32 cellular contexts compared by ENCODE assay signal in genomic region chr10:71316786-71317160, GRCh38. TPM values are rescaled to one million over a fixed set of nuclear protein-coding genes. Genes with fewer than 3 reads are reported as not detected.
A peak's percentile ranks its signal among the peaks of the same experiment; 100 is the strongest.
DNase-seq lines count a peak whose midpoint lies in the region; ATAC-seq and TF ChIP-seq lines count a peak whose summit lies in the region.
"Had no signal": no experiment of that assay in that cellular context is flagged by ENCODE, and none has a peak within 500 bp of the region (broad histone marks: within the 10 kb centered on the region; RNA-seq: fewer than 3 reads in every experiment).

No MANE protein-coding gene starts in this region.

- H3K4ac ChIP-seq in neuronal stem cell (ENCODE audit: low read length), result no peak overlapping the region
- H3K4ac ChIP-seq in mesendoderm (ENCODE audit: low read depth, low read length), result no peak overlapping the region

- H3F3A ChIP-seq in Loucy (ENCODE audit: low read depth), result peaks cover 9% of the 10 kb centered on the region; the same call in 1 of the 2 replicates

- no peak overlapping the region for H3K23ac ChIP-seq in neuronal stem cell (ENCODE audit: low read depth, low read length, poor library complexity)
- no peak overlapping the region for H3K23ac ChIP-seq in mesendoderm (ENCODE audit: low read length)

- H2AK5ac ChIP-seq in neuronal stem cell (ENCODE audit: low read depth, low read length) (no peak overlapping the region), mesendoderm (ENCODE audit: low read length) (no peak overlapping the region)

- H3K27me3 Mint-ChIP-seq in activated CD4-positive, alpha-beta T cell treated with anti-CD3 and anti-CD28 coated beads for 36 hours, result peaks cover 3% of the 10 kb centered on the region
- peaks cover 22% of the 10 kb centered on the region for H3K27me3 Mint-ChIP-seq in brain

- H2BK5ac ChIP-seq in neuronal stem cell (ENCODE audit: low read length), result no peak overlapping the region
- H2BK5ac ChIP-seq in mesendoderm (ENCODE audit: low read length), result no peak overlapping the region

- H3K4me3 Mint-ChIP-seq in activated CD4-positive, alpha-beta T cell treated with anti-CD3 and anti-CD28 coated beads for 36 hours, result no peak overlapping the region
- H3K4me3 Mint-ChIP-seq in brain, result peak overlapping the region in 3 of 5 experiments; percentile 12 to 19 (median 18)
- H3K4me3 Mint-ChIP-seq: activated B cell treated with CpG ODN at 0.5 μM for 24 hours; activated CD4-positive, alpha-beta memory T cell treated with anti-CD3 and anti-CD28 coated beads, Interleukin-2, amount 10 ng/mL, durations not matched to agents 7 days and 5 days had no signal

- H2BK15ac ChIP-seq in neuronal stem cell (ENCODE audit: low read length) (no peak overlapping the region), mesendoderm (replicated peaks; ENCODE audit: low read depth) (no peak overlapping the region)

- no peak overlapping the region for H4K5ac ChIP-seq in mesendoderm (ENCODE audit: low read length)

- POLR2A ChIA-PET in activated CD4-positive, alpha-beta T cell treated with anti-CD3 and anti-CD28 coated beads for 36 hours (lab: Charles Lee), result no interaction called here

- ATAC-seq in activated CD4-positive, alpha-beta T cell treated with anti-CD3 and anti-CD28 coated beads for 36 hours, result no peak
- ATAC-seq: body of pancreas; K562; left ventricle myocardium superior; naive thymus-derived CD4-positive, alpha-beta T cell; PC-3 had no signal

- H3K9me2 ChIP-seq in Loucy (replicated peaks; ENCODE audit: low read depth, low read length), result no peaks in the 10 kb centered on the region

- H3K14ac ChIP-seq in neuronal stem cell (ENCODE audit: low read length), result no peak overlapping the region

- no peak overlapping the region for H3K18ac ChIP-seq in neuronal stem cell (ENCODE audit: low read length)
- no peak overlapping the region for H3K18ac ChIP-seq in mesendoderm (ENCODE audit: low read length)

- no peak overlapping the region for H3K4me3 ChIP-seq in Loucy (ENCODE audit: low read length, poor library complexity, severe bottlenecking)
- no peak overlapping the region for H3K4me3 ChIP-seq in neuronal stem cell (ENCODE audit: low read length in 2 of 2)
- no peak overlapping the region for H3K4me3 ChIP-seq in mesendoderm (ENCODE audit: low read length)
- H3K4me3 ChIP-seq: body of pancreas, K562, ovary had no signal

- H3K27ac ChIP-seq in neuronal stem cell (replicated peaks; ENCODE audit: low read length) (no peak overlapping the region), mesendoderm (ENCODE audit: low read depth, low read length) (no peak overlapping the region)
- H3K27ac ChIP-seq: body of pancreas, epithelial cell of prostate had no signal

- H2BK12ac ChIP-seq in neuronal stem cell (ENCODE audit: low read length), result no peak overlapping the region

- peak overlapping the region; percentile 48 for H3K9ac ChIP-seq in Loucy (ENCODE audit: low read depth, low read length, poor library complexity, severe bottlenecking)
- no peak overlapping the region for H3K9ac ChIP-seq in neuronal stem cell (ENCODE audit: low read depth, low read length, poor library complexity)
- H3K9ac ChIP-seq in mesendoderm (ENCODE audit: low read length), result no peak overlapping the region

- no peaks in the 10 kb centered on the region for H4K20me1 ChIP-seq in Loucy (ENCODE audit: insufficient read depth, low read length, poor library complexity, severe bottlenecking)

- H3K79me1 ChIP-seq in neuronal stem cell (ENCODE audit: low read depth, low read length) (peaks cover 2% of the 10 kb centered on the region), mesendoderm (ENCODE audit: low read length) (no peaks in the 10 kb centered on the region)

- no peak for DNase-seq in activated CD4-positive, alpha-beta T cell treated with anti-CD3 and anti-CD28 coated beads for 36 hours
- DNase-seq in activated CD4-positive, alpha-beta T cell treated with anti-CD3 and anti-CD28 coated beads, Interleukin-2, amount 50 U/mL, for 4 hours, result no peak
- no peak for DNase-seq in neuronal stem cell (ENCODE audit: low spot score)
- DNase-seq in NCI-H1930 (lab: John Stamatoyannopoulos, UW), result no peak
- no peak for DNase-seq in HuH-7.5 (ENCODE audit: low spot score)
- no peak for DNase-seq in mesendoderm
- DNase-seq: activated B cell treated with CpG ODN at 0.5 μM for 24 hours; activated CD4-positive, alpha-beta memory T cell treated with anti-CD3 and anti-CD28 coated beads, Interleukin-2, amount 10 ng/mL, durations not matched to agents 7 days and 5 days; activated effector memory CD4-positive, alpha-beta T cell treated with anti-CD3 and anti-CD28 coated beads, Interleukin-2, amount 50 U/mL, for 16 hours; body of pancreas; CD8-positive, alpha-beta memory T cell; effector CD4-positive, alpha-beta T cell; H7; islet precursor cell; left ventricle myocardium superior; midbrain; naive thymus-derived CD4-positive, alpha-beta T cell; NCI-H1436; NCI-H2171 treated with DMSO at 0.1 percent for 48 hours; NCI-H524 treated with DMSO at 0.1 percent for 48 hours; ovary; PC-3; retina; Right ventricle myocardium superior; small intestine; stimulated activated CD8-positive, alpha-beta memory T cell treated with anti-CD3 and anti-CD28 coated beads, Interleukin-4, amount 100 ng/mL, for 48 hours; T-helper 9 cell; trophoblast cell had no signal

- H3K27ac Mint-ChIP-seq in activated CD4-positive, alpha-beta T cell treated with anti-CD3 and anti-CD28 coated beads for 36 hours, result peak overlapping the region; percentile 26
- H3K27ac Mint-ChIP-seq in brain, result peak overlapping the region; percentile 43 to 94 (median 66)
- H3K27ac Mint-ChIP-seq: activated B cell treated with CpG ODN at 0.5 μM for 24 hours; activated CD4-positive, alpha-beta memory T cell treated with anti-CD3 and anti-CD28 coated beads, Interleukin-2, amount 10 ng/mL, durations not matched to agents 7 days and 5 days had no signal

- no peak overlapping the region for H4K8ac ChIP-seq in neuronal stem cell (ENCODE audit: low read depth, low read length)
- H4K8ac ChIP-seq in mesendoderm (ENCODE audit: low read depth, low read length), result no peak overlapping the region

- H3K79me2 ChIP-seq in Loucy (ENCODE audit: insufficient read depth, low read length) (peaks cover 25% of the 10 kb centered on the region), mesendoderm (ENCODE audit: control insufficient read depth, insufficient read depth, low read length) (no peaks in the 10 kb centered on the region)

- H3K9me3 ChIP-seq in Loucy (ENCODE audit: insufficient read depth, low read depth, low read length) (no peaks in the 10 kb centered on the region), neuronal stem cell (replicated peaks in 1 of 2; ENCODE audit: control insufficient read depth in 2 of 2, insufficient read depth in 1 of 2, low read depth in 1 of 2, low read length in 2 of 2) (no peaks in the 10 kb centered on the region)
- H3K9me3 ChIP-seq: body of pancreas, ovary had no signal

- no peaks in the 10 kb centered on the region for H3K9me3 Mint-ChIP-seq in activated CD4-positive, alpha-beta T cell treated with anti-CD3 and anti-CD28 coated beads for 36 hours (ENCODE audit: low read depth)
- H3K9me3 Mint-ChIP-seq in brain, result peaks cover 0 to 10% (median 0%) of the 10 kb centered on the region in 5 experiments
- H3K9me3 Mint-ChIP-seq: activated B cell treated with CpG ODN at 0.5 μM for 24 hours; activated CD4-positive, alpha-beta memory T cell treated with anti-CD3 and anti-CD28 coated beads, Interleukin-2, amount 10 ng/mL, durations not matched to agents 7 days and 5 days; CD8-positive, alpha-beta memory T cell; naive thymus-derived CD4-positive, alpha-beta T cell had no signal

- CTCF ChIA-PET in activated CD4-positive, alpha-beta T cell treated with anti-CD3 and anti-CD28 coated beads for 36 hours (lab: Charles Lee), result interaction anchor here (1.0 to 1.7 kb wide), 5 partner anchors 31 to 389 kb away, joined by 3 to 6 read pairs (median 3); no protein-coding TSS in a partner anchor

- H3K56ac ChIP-seq in mesendoderm (ENCODE audit: low read length), result no peak overlapping the region

- peak overlapping the region; percentile 93 for H2AFZ ChIP-seq in Loucy (ENCODE audit: low read length)
- peak overlapping the region; percentile 32 for H2AFZ ChIP-seq in neuronal stem cell (ENCODE audit: low read length)

- H3K27me3 ChIP-seq in Loucy (ENCODE audit: insufficient read depth, low read length, poor library complexity, severe bottlenecking) (no peaks in the 10 kb centered on the region), neuronal stem cell (ENCODE audit: control insufficient read depth in 3 of 3, insufficient read depth in 3 of 3, low read depth in 1 of 3, low read length in 3 of 3) (peaks cover 0 to 22% (median 0%) of the 10 kb centered on the region in 3 experiments), mesendoderm (ENCODE audit: insufficient read depth, low read length, poor library complexity) (no peaks in the 10 kb centered on the region)
- H3K27me3 ChIP-seq: body of pancreas, ovary had no signal

- no peak overlapping the region for H2BK120ac ChIP-seq in neuronal stem cell (ENCODE audit: low read depth, low read length)
- no peak overlapping the region for H2BK120ac ChIP-seq in mesendoderm (ENCODE audit: low read depth, low read length)

- H3K4me2 ChIP-seq in Loucy (ENCODE audit: low read depth, low read length, poor library complexity, severe bottlenecking), result no peak overlapping the region
- H3K4me2 ChIP-seq in neuronal stem cell (ENCODE audit: insufficient read depth, low read length, poor library complexity, severe bottlenecking), result no peak overlapping the region
- no peak overlapping the region for H3K4me2 ChIP-seq in mesendoderm (ENCODE audit: low read length)

- peaks cover 26% of the 10 kb centered on the region for H3K4me1 Mint-ChIP-seq in activated CD4-positive, alpha-beta T cell treated with anti-CD3 and anti-CD28 coated beads for 36 hours
- H3K4me1 Mint-ChIP-seq in brain, result peaks cover 75% of the 10 kb centered on the region

- TF ChIP-seq CTCF in Loucy (conservative IDR thresholded peaks at IDR 0.05; ENCODE audit: low read length), result no peak
- no peak for TF ChIP-seq CTCF in brain (conservative IDR thresholded peaks at IDR 0.05)

- no peaks in the 10 kb centered on the region for H3K36me3 Mint-ChIP-seq in activated CD4-positive, alpha-beta T cell treated with anti-CD3 and anti-CD28 coated beads for 36 hours (ENCODE audit: low read depth)
- H3K36me3 Mint-ChIP-seq in brain, result no peaks in the 10 kb centered on the region
- H3K36me3 Mint-ChIP-seq: naive thymus-derived CD4-positive, alpha-beta T cell had no signal

- H3K36me3 ChIP-seq in Loucy (ENCODE audit: insufficient read depth, low read length) (no peaks in the 10 kb centered on the region), neuronal stem cell (replicated peaks in 1 of 2; ENCODE audit: control insufficient read depth in 2 of 2, insufficient read depth in 2 of 2, low read length in 2 of 2) (no peaks in the 10 kb centered on the region), mesendoderm (ENCODE audit: control insufficient read depth, insufficient read depth, low read length) (no peaks in the 10 kb centered on the region)
- H3K36me3 ChIP-seq: ovary had no signal

- WGBS in neuronal stem cell (ENCODE audit: extremely low coverage in 2 of 2, insufficient read length in 2 of 2, insufficient replicate concordance in 1 of 2), 2 donors, result no CpG with 5 or more reads among the region's 6 CpGs
- no CpG with 5 or more reads among the region's 6 CpGs for WGBS in mesendoderm (ENCODE audit: extremely low coverage, insufficient coverage, low lambda C conversion rate)

- H3K4me1 ChIP-seq in Loucy (ENCODE audit: insufficient read depth, low read length, poor library complexity, severe bottlenecking) (peaks cover 33% of the 10 kb centered on the region), neuronal stem cell (ENCODE audit: control insufficient read depth in 2 of 2, insufficient read depth in 1 of 2, low read depth in 1 of 2, low read length in 2 of 2) (peaks cover 5 to 9% of the 10 kb centered on the region in 2 donors), mesendoderm (ENCODE audit: control insufficient read depth, low read depth, low read length) (peaks cover 2% of the 10 kb centered on the region)

- H4K91ac ChIP-seq in neuronal stem cell (ENCODE audit: low read depth, low read length, poor library complexity), result no peak overlapping the region

- intact Hi-C loops in activated CD4-positive, alpha-beta T cell treated with anti-CD3 and anti-CD28 coated beads for 36 hours (cut with DNase I, micrococcal nuclease), result loop anchor here (5.0 to 10.0 kb wide), 4 partner anchors 171 to 1021 kb away; no protein-coding TSS in a partner anchor

RNA-seq across cellular contexts. Expression of gene SLC29A3, which starts 2.3 kb away (rescaled TPM):
- total RNA-seq in activated CD4-positive, alpha-beta T cell treated with anti-CD3 and anti-CD28 coated beads for 36 hours, result 1 to 10 TPM; 2.4 to 2.6 TPM
- 7.7 TPM for polyA plus RNA-seq in brain (ENCODE audit: insufficient read depth, low read depth, low replicate concordance)
- 5.2 TPM for polyA plus RNA-seq in neuronal stem cell (2013, experiment 1 of 2)
- polyA plus RNA-seq in neuronal stem cell (2013, experiment 2 of 2), result 5.5 TPM
- 9.4 TPM for polyA plus RNA-seq in mesendoderm (2013, experiment 1 of 2)
- polyA plus RNA-seq in mesendoderm (2013, experiment 2 of 2), result 8.8 TPM
